Comparison of ENCODE assay signal across 7 cellular contexts in genomic region chr7:18740579-18740988, GRCh38.
"Had no signal": no experiment of that assay in that cellular context is flagged by ENCODE, and none has a peak within 500 bp of the region (broad histone marks: within the 10 kb centered on the region; RNA-seq: fewer than 3 reads in every experiment).

No MANE protein-coding gene starts in this region.

- ATAC-seq: foreskin keratinocyte, heart left ventricle had no signal

- H3K9me3 Mint-ChIP-seq: activated T-cell treated with anti-CD3 and anti-CD28 coated beads, Interleukin-2, amount 50 U/mL, for 24 hours had no signal

- DNase-seq: activated naive CD4-positive, alpha-beta T cell; activated T-cell treated with anti-CD3 and anti-CD28 coated beads, Interleukin-2, amount 50 U/mL, for 24 hours; foreskin keratinocyte; heart left ventricle; naive B cell; posterior cingulate gyrus; stimulated activated CD4-positive, alpha-beta T cell treated with anti-CD3 and anti-CD28 coated beads, Interleukin-4, amount 100 ng/mL, for 4 hours had no signal

- H3K4me3 Mint-ChIP-seq: activated T-cell treated with anti-CD3 and anti-CD28 coated beads, Interleukin-2, amount 50 U/mL, for 24 hours; naive B cell had no signal

- H3K27me3 Mint-ChIP-seq: activated T-cell treated with anti-CD3 and anti-CD28 coated beads, Interleukin-2, amount 50 U/mL, for 24 hours; naive B cell had no signal

- H3K27ac Mint-ChIP-seq: activated T-cell treated with anti-CD3 and anti-CD28 coated beads, Interleukin-2, amount 50 U/mL, for 24 hours had no signal
